ENCODE assay signal across 17 cellular contexts in the genomic region with DNA sequence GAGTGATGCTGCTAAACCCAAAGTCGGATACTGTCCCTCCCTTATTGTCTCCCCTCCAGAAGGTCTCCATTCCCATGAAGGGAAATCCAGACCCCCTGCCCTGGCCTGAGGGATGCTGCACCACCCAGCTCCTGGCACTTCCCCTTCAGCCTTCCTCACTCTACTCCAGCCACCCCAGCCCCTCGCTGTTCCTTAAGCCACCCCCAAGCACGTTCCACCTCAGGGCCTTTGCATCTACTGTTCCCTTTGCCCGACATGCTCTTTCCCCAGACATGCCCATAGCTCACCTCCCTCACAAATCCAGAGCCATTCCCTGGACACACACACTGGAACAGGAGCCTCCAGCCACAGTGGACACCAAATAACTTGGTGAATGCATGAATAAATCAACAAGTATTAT. TPM values are rescaled to one million over a fixed set of nuclear protein-coding genes. Genes with fewer than 3 reads are reported as not detected.
DNase-seq lines count a peak whose midpoint lies in the region; ATAC-seq and TF ChIP-seq lines count a peak whose summit lies in the region.
"Had no signal": no experiment of that assay in that cellular context is flagged by ENCODE, and none has a peak within 500 bp of the region (broad histone marks: within the 10 kb centered on the region; RNA-seq: fewer than 3 reads in every experiment).

No MANE protein-coding gene starts in this region.

- no peaks in the 10 kb centered on the region for H3K27me3 Mint-ChIP-seq in CD4-positive, alpha-beta T cell
- peaks cover 59% of the 10 kb centered on the region for H3K27me3 Mint-ChIP-seq in chondrocyte (ENCODE audit: low read depth)
- peaks cover 1% of the 10 kb centered on the region for H3K27me3 Mint-ChIP-seq in activated CD8-positive, alpha-beta T cell treated with anti-CD3 and anti-CD28 coated beads for 36 hours

- ATAC-seq in CD4-positive, alpha-beta T cell (ENCODE audit: poor library complexity): no peak
- ATAC-seq in GM21528 (IDR thresholded peaks at IDR 0.05; ENCODE audit: low FRiP score, unreplicated experiment): no peak
- ATAC-seq in activated CD8-positive, alpha-beta T cell treated with anti-CD3 and anti-CD28 coated beads for 36 hours: no peak
- ATAC-seq: HCT116 had no signal

- peaks cover 43% of the 10 kb centered on the region for H3K4me1 Mint-ChIP-seq in CD4-positive, alpha-beta T cell (ENCODE audit: low read depth)
- no peaks in the 10 kb centered on the region for H3K4me1 Mint-ChIP-seq in chondrocyte (ENCODE audit: low read depth)
- H3K4me1 Mint-ChIP-seq in activated CD8-positive, alpha-beta T cell treated with anti-CD3 and anti-CD28 coated beads for 36 hours (ENCODE audit: low read depth): peaks cover 19% of the 10 kb centered on the region

- H3K4me2 ChIP-seq in osteoblast (ENCODE audit: insufficient read depth, low read length): no peak overlapping the region
- H3K4me2 ChIP-seq: BLaER1 treated with 17β-estradiol and CSF1 and Interleukin-3, amounts not matched to agents 10 nM and 100 nM had no signal

- H3K4me3 Mint-ChIP-seq in CD4-positive, alpha-beta T cell: no peak overlapping the region
- H3K4me3 Mint-ChIP-seq in chondrocyte (ENCODE audit: unreplicated experiment): no peak overlapping the region
- no peak overlapping the region for H3K4me3 Mint-ChIP-seq in activated CD8-positive, alpha-beta T cell treated with anti-CD3 and anti-CD28 coated beads for 36 hours
- H3K4me3 Mint-ChIP-seq: CD8-positive, alpha-beta memory T cell had no signal

- no peak overlapping the region for H3K27ac ChIP-seq in CD4-positive, alpha-beta T cell (ENCODE audit: low read depth, low read length)
- peak overlapping the region; percentile 20 for H3K27ac ChIP-seq in RWPE1
- H3K27ac ChIP-seq in osteoblast (ENCODE audit: low read depth, low read length): no peak overlapping the region
- H3K27ac ChIP-seq: BLaER1 treated with 17β-estradiol and CSF1 and Interleukin-3, amounts not matched to agents 10 nM and 100 nM; GM23248 had no signal

- H3K9me3 ChIP-seq in CD4-positive, alpha-beta T cell (ENCODE audit: control insufficient read depth, low read length): no peaks in the 10 kb centered on the region
- H3K9me3 ChIP-seq in osteoblast (ENCODE audit: low read depth, low read length): no peaks in the 10 kb centered on the region
- H3K9me3 ChIP-seq: Caco-2 had no signal

- peaks cover 69% of the 10 kb centered on the region for H3K36me3 Mint-ChIP-seq in CD4-positive, alpha-beta T cell (ENCODE audit: low read depth)
- no peaks in the 10 kb centered on the region for H3K36me3 Mint-ChIP-seq in chondrocyte (ENCODE audit: low read depth)
- peaks cover 1% of the 10 kb centered on the region for H3K36me3 Mint-ChIP-seq in activated CD8-positive, alpha-beta T cell treated with anti-CD3 and anti-CD28 coated beads for 36 hours (ENCODE audit: low read depth)

- H3K79me2 ChIP-seq in osteoblast (ENCODE audit: insufficient read depth, low read length): no peaks in the 10 kb centered on the region

- peaks cover 5% of the 10 kb centered on the region for H3K9me3 Mint-ChIP-seq in CD4-positive, alpha-beta T cell
- peaks cover 3% of the 10 kb centered on the region for H3K9me3 Mint-ChIP-seq in chondrocyte (ENCODE audit: low read depth)
- no peaks in the 10 kb centered on the region for H3K9me3 Mint-ChIP-seq in activated CD8-positive, alpha-beta T cell treated with anti-CD3 and anti-CD28 coated beads for 36 hours

- TF ChIP-seq CTCF in CD4-positive, alpha-beta T cell (IDR thresholded peaks at IDR 0.05): no peak
- no peak for TF ChIP-seq CTCF in RWPE1 (conservative IDR thresholded peaks at IDR 0.05; ENCODE audit: low read depth)
- TF ChIP-seq CTCF in chondrocyte (IDR thresholded peaks at IDR 0.05): no peak
- no peak for TF ChIP-seq CTCF in osteoblast (IDR thresholded peaks at IDR 0.05; ENCODE audit: extremely low read depth, low read depth, low read length)
- no peak for TF ChIP-seq CTCF in activated CD8-positive, alpha-beta T cell treated with anti-CD3 and anti-CD28 coated beads for 36 hours (IDR thresholded peaks at IDR 0.05)

- no peak for DNase-seq in CD4-positive, alpha-beta T cell
- no peak for DNase-seq in RWPE1 (ENCODE audit: low spot score)
- peak; percentile 56 for DNase-seq in chondrocyte (ENCODE audit: low spot score)
- DNase-seq in posterior vena cava (ENCODE audit: low spot score): peak; percentile 56
- no peak for DNase-seq in osteoblast (ENCODE audit: insufficient read length, low spot score, missing footprints)
- no peak for DNase-seq in activated CD8-positive, alpha-beta T cell treated with anti-CD3 and anti-CD28 coated beads for 36 hours
- DNase-seq: ACHN; Caco-2; CD8-positive, alpha-beta memory T cell; GF-D8; GM23248; IMR-90 had no signal

- CTCF ChIA-PET in CD4-positive, alpha-beta T cell (lab: Charles Lee): interaction anchor here (1.9 kb wide), 1 partner anchor 9 kb away, joined by 8 read pairs; the partner anchor contains the start of gene WNT7A
- CTCF ChIA-PET in RWPE1 (lab: Yijun Ruan, JAX): interaction anchor here (1.0 kb wide), 1 partner anchor 9 kb away, joined by 3 read pairs; no protein-coding TSS in a partner anchor
- CTCF ChIA-PET in activated CD8-positive, alpha-beta T cell treated with anti-CD3 and anti-CD28 coated beads for 36 hours (lab: Charles Lee): interaction anchor here (0.7 to 3.6 kb wide), 5 partner anchors 8 to 224 kb away, joined by 3 to 23 read pairs (median 4); partner anchors contain the start of gene WNT7A

- H3K27me3 ChIP-seq in CD4-positive, alpha-beta T cell (ENCODE audit: control insufficient read depth, insufficient read depth, low read length): no peaks in the 10 kb centered on the region
- H3K27me3 ChIP-seq in osteoblast (ENCODE audit: insufficient read depth, low read length): peaks cover under 1% of the 10 kb centered on the region

- peak overlapping the region; percentile 94 for H3K27ac Mint-ChIP-seq in CD4-positive, alpha-beta T cell
- H3K27ac Mint-ChIP-seq in chondrocyte (ENCODE audit: unreplicated experiment): no peak overlapping the region
- H3K27ac Mint-ChIP-seq in activated CD8-positive, alpha-beta T cell treated with anti-CD3 and anti-CD28 coated beads for 36 hours: no peak overlapping the region

- intact Hi-C loops in CD4-positive, alpha-beta T cell (cut with DNase I, micrococcal nuclease): loop anchor here in 1 of 2 experiments (10.0 kb wide), 3 partner anchors 527 to 1553 kb away; partner anchors contain the start of genes EAF1 and METTL6
- intact Hi-C loops in posterior vena cava (cut with DNase I): no loop called here
- intact Hi-C loops in activated CD8-positive, alpha-beta T cell treated with anti-CD3 and anti-CD28 coated beads for 36 hours (cut with micrococcal nuclease): no loop called here

- H3K4me1 ChIP-seq in osteoblast (ENCODE audit: insufficient read depth, low read length): no peaks in the 10 kb centered on the region
- H3K4me1 ChIP-seq: Caco-2 had no signal

- H2AFZ ChIP-seq in osteoblast (ENCODE audit: low read length): no peak overlapping the region
- H2AFZ ChIP-seq: GM23248 had no signal

- H3K36me3 ChIP-seq in osteoblast (ENCODE audit: insufficient read depth, low read length): no peaks in the 10 kb centered on the region
- H3K36me3 ChIP-seq: BLaER1 treated with 17β-estradiol and CSF1 and Interleukin-3, amounts not matched to agents 10 nM and 100 nM had no signal

- no peak overlapping the region for H3K4me3 ChIP-seq in osteoblast (ENCODE audit: insufficient read depth, low read length)
- H3K4me3 ChIP-seq: BLaER1 treated with 17β-estradiol and CSF1 and Interleukin-3, amounts not matched to agents 10 nM and 100 nM; GM23248 had no signal

- no peaks in the 10 kb centered on the region for H4K20me1 ChIP-seq in osteoblast (ENCODE audit: insufficient read depth, low read length)
- H4K20me1 ChIP-seq: BLaER1 treated with 17β-estradiol and CSF1 and Interleukin-3, amounts not matched to agents 10 nM and 100 nM had no signal

- POLR2A ChIA-PET in CD4-positive, alpha-beta T cell (lab: Charles Lee): interaction anchor here (0.9 to 1.2 kb wide), 2 partner anchors 9 to 19 kb away, joined by 4 to 5 read pairs; partner anchors contain the start of gene WNT7A
- POLR2A ChIA-PET in RWPE1 (lab: Yijun Ruan, JAX; ENCODE audit: low non-redundant PET): no interaction called here
- POLR2A ChIA-PET in activated CD8-positive, alpha-beta T cell treated with anti-CD3 and anti-CD28 coated beads for 36 hours (lab: Charles Lee): no interaction called here

RNA-seq across cellular contexts. Expression of gene WNT7A, which starts 8.1 kb away (rescaled TPM):
- 10 to 100 TPM; 22.4 to 24.7 TPM for total RNA-seq in CD4-positive, alpha-beta T cell
- total RNA-seq in chondrocyte: not detected in 3 replicates
- not detected for total RNA-seq in posterior vena cava
- total RNA-seq in osteoblast: not detected in 2 replicates
- under 1 TPM in 1 of 2 experiments, not detected in 1; 0.09 TPM for total RNA-seq in activated CD8-positive, alpha-beta T cell treated with anti-CD3 and anti-CD28 coated beads for 36 hours
- total RNA-seq: A172, GM23248, HT-29, IMR-90 had no signal

Comparison
In these comparisons a context has a peak if more than half of its experiments do, and no peak if none do; other contexts are left out.
1. DNase-seq: peak in chondrocyte (single experiment) and posterior vena cava (single experiment); none in CD4-positive, alpha-beta T cell (0 of 10), RWPE1 (single experiment), osteoblast (single experiment) and activated CD8-positive, alpha-beta T cell treated with anti-CD3 and anti-CD28 coated beads for 36 hours (single experiment).
2. RNA of gene WNT7A, which starts 8.1 kb away (total RNA-seq): 22.4 to 24.7 TPM in CD4-positive, alpha-beta T cell; 0.09 TPM in activated CD8-positive, alpha-beta T cell treated with anti-CD3 and anti-CD28 coated beads for 36 hours, not detected in chondrocyte, not detected in posterior vena cava and not detected in osteoblast; every median in the first group is over 10 times any median in the second.